ENCODE assay signal across 35 cellular contexts in genomic region chr5:84453405-84453804, GRCh38.
"Had no signal": no experiment of that assay in that cellular context is flagged by ENCODE, and none has a peak within 500 bp of the region (broad histone marks: within the 10 kb centered on the region; RNA-seq: fewer than 3 reads in every experiment).

No MANE protein-coding gene starts in this region.

- DNase-seq: Karpas-422, Kasumi-1, MG63, MM.1S, MV-4-11, NCI-H1048, NCI-H1092, NCI-H1092 treated with DMSO at 0.1 percent for 48 hours, NCI-H1105, NCI-H1105 treated with DMSO at 0.1 percent for 48 hours, NCI-H1417, NCI-H1417 treated with DMSO at 0.1 percent for 48 hours, NCI-H1436, NCI-H1436 treated with DMSO at 0.1 percent for 48 hours, NCI-H146, NCI-H1694, NCI-H1694 treated with DMSO at 0.1 percent for 48 hours, NCI-H187, NCI-H187 treated with DMSO at 0.1 percent for 48 hours, NCI-H1930, NCI-H2029, NCI-H2029 treated with DMSO at 0.1 percent for 48 hours, NCI-H2081, NCI-H2081 treated with DMSO at 0.1 percent for 48 hours, NCI-H2107, NCI-H2171, NCI-H2171 treated with DMSO at 0.1 percent for 48 hours, NCI-H2227 treated with DMSO at 0.1 percent for 48 hours, NCI-H226, NCI-H345, NCI-H446, NCI-H446 treated with DMSO at 0.1 percent for 48 hours, NCI-H510A, NCI-H510A treated with DMSO at 0.1 percent for 48 hours had no signal

- H3K27ac ChIP-seq: KMS-11 had no signal

- H3K9me3 ChIP-seq: MG63 had no signal

- H3K4me3 ChIP-seq: MG63 had no signal

- H3K27me3 ChIP-seq: MG63 had no signal

- H3K4me2 ChIP-seq: KMS-11 had no signal

- H3K9ac ChIP-seq: KMS-11 had no signal

- H3K36me3 ChIP-seq: MG63 had no signal
